ENCODE assay signal across 1 cellular context in the genomic region with DNA sequence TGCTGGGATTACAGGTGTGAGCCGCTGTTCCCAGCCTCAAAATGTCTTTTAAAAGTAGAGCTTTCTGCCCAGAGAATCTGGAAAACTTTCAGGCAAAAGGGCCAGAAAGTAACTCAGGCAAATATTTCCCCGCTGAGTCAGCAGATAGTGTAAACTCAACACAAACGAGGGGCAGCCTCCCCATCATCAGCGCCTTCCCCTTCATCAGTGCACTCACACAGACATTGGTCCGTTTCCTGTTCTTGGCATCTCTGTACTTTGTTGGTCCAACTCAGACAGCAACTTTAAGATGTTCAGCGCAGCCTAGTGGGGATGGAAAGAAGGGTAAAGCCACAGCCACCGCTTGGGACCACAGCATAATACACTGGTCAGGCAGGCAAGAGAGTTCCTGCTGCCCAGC.
TF ChIP-seq lines count a peak whose summit lies in the region.

No MANE protein-coding gene starts in this region.

TF ChIP-seq in GM23338, 12 proteins besides CTCF, POLR2A, EP300 and RAD21:
- TF ChIP-seq, protein P1, sequence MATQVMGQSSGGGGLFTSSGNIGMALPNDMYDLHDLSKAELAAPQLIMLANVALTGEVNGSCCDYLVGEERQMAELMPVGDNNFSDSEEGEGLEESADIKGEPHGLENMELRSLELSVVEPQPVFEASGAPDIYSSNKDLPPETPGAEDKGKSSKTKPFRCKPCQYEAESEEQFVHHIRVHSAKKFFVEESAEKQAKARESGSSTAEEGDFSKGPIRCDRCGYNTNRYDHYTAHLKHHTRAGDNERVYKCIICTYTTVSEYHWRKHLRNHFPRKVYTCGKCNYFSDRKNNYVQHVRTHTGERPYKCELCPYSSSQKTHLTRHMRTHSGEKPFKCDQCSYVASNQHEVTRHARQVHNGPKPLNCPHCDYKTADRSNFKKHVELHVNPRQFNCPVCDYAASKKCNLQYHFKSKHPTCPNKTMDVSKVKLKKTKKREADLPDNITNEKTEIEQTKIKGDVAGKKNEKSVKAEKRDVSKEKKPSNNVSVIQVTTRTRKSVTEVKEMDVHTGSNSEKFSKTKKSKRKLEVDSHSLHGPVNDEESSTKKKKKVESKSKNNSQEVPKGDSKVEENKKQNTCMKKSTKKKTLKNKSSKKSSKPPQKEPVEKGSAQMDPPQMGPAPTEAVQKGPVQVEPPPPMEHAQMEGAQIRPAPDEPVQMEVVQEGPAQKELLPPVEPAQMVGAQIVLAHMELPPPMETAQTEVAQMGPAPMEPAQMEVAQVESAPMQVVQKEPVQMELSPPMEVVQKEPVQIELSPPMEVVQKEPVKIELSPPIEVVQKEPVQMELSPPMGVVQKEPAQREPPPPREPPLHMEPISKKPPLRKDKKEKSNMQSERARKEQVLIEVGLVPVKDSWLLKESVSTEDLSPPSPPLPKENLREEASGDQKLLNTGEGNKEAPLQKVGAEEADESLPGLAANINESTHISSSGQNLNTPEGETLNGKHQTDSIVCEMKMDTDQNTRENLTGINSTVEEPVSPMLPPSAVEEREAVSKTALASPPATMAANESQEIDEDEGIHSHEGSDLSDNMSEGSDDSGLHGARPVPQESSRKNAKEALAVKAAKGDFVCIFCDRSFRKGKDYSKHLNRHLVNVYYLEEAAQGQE (IDR thresholded peaks at IDR 0.05; ENCODE audit: unreplicated experiment) = no peak
- TF ChIP-seq POLR2AphosphoS5 (IDR thresholded peaks at IDR 0.05; ENCODE audit: low read depth) (no peak), NANOG (IDR thresholded peaks at IDR 0.05; ENCODE audit: borderline replicate concordance) (no peak), JUNB (IDR thresholded peaks at IDR 0.05; ENCODE audit: unreplicated experiment) (no peak), EZH2phosphoT487 (IDR thresholded peaks at IDR 0.05; ENCODE audit: unreplicated experiment) (no peak), ZNF114 (CRISPR knock-in tag; IDR thresholded peaks at IDR 0.05) (no peak)
